ENCODE assay signal across 8 cellular contexts in the genomic region with DNA sequence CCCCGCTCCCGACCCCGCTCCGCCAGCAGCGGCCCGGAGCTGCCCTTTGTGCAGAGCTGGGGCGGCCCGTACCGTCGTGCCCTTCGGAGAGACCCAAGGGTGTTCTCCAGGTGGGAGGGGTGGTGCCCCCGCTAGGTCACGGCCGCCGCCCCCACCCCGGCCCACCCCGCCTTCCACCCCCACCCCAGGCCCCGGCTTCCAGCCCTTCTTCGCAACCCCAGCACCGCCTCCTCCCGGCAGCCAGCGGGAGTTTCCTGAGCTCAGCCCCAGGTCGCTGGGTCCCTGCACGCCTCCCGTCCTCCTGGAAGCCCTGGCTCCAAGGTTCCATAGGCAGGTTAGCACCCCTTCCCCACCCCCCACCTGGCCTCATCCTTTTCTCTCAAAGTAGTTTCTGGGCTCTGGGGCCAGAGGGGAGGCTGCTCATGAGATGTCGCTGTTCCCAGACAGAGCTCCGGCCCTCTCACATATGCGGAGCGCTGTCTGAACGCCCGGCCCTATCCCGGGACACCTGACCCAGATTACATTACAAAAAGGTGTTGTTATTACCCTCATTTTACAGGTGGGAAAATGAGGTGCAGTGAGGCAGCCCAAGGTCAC. TPM values are rescaled to one million over a fixed set of nuclear protein-coding genes. Genes with fewer than 3 reads are reported as not detected.
DNase-seq lines count a peak whose midpoint lies in the region; ATAC-seq and TF ChIP-seq lines count a peak whose summit lies in the region.

No MANE protein-coding gene starts in this region.

- 17 to 32% methylated on average over 17 to 30 of the region's 32 CpGs for WGBS in lung, 2 donors

- H3K9me3 Mint-ChIP-seq in central memory CD8-positive, alpha-beta T cell, result no peaks in the 10 kb centered on the region

- H3K27me3 ChIP-seq in lung (ENCODE audit: control insufficient read depth, insufficient read depth), result no peaks in the 10 kb centered on the region

- H3K27ac Mint-ChIP-seq in central memory CD8-positive, alpha-beta T cell (ENCODE audit: low read depth), result no peak overlapping the region

- peak overlapping the region in 1 of 2 donors; percentile 76 for H3K27ac ChIP-seq in lung (ENCODE audit: low read depth in 1 of 2, low read length in 1 of 2)

- H3K9me3 ChIP-seq in lung (ENCODE audit: control insufficient read depth in 2 of 2, insufficient read depth in 1 of 2, low read length in 1 of 2), result no peaks in the 10 kb centered on the region

- peak; percentile 15 for DNase-seq in activated gamma-delta T cell treated with Interleukin-2 at 50 U/mL for 16 hours
- DNase-seq in activated gamma-delta T cell (lab: John Stamatoyannopoulos, UW), result no peak
- DNase-seq in NCI-H69 (lab: John Stamatoyannopoulos, UW), result peak; percentile 49
- DNase-seq in central memory CD8-positive, alpha-beta T cell (ENCODE audit: low spot score in 2 of 2), result no peak
- DNase-seq in lung (ENCODE audit: low spot score), result peak; percentile 60
- DNase-seq in NCI-H1092 (lab: John Stamatoyannopoulos, UW), result no peak
- DNase-seq in GOT3 (lab: John Stamatoyannopoulos, UW), result no peak

- no peaks in the 10 kb centered on the region for H3K4me1 Mint-ChIP-seq in central memory CD8-positive, alpha-beta T cell

- H3K36me3 ChIP-seq in lung (ENCODE audit: control insufficient read depth in 2 of 2, insufficient read depth in 2 of 2, low read length in 2 of 2), result no peaks in the 10 kb centered on the region

- H3K4me3 ChIP-seq in lung, result no peak overlapping the region

- ATAC-seq in central memory CD8-positive, alpha-beta T cell (replicated peaks; ENCODE audit: extremely low read depth, poor library complexity, severe bottlenecking), result no peak
- ATAC-seq in lung (ENCODE audit: insufficient read depth, low FRiP score) (no peak), HG03354 (IDR thresholded peaks at IDR 0.05; ENCODE audit: poor library complexity, severe bottlenecking, unreplicated experiment) (no peak)

- H3K36me3 Mint-ChIP-seq in central memory CD8-positive, alpha-beta T cell (ENCODE audit: insufficient read depth), result no peaks in the 10 kb centered on the region

- H3K4me3 Mint-ChIP-seq in central memory CD8-positive, alpha-beta T cell, result peak overlapping the region; percentile 70

- H3K27me3 Mint-ChIP-seq in central memory CD8-positive, alpha-beta T cell, result peaks cover 43% of the 10 kb centered on the region

- H3K4me1 ChIP-seq in lung (ENCODE audit: control insufficient read depth in 2 of 2, insufficient read depth in 2 of 2, low read length in 2 of 2), result peaks cover 0 to 5% of the 10 kb centered on the region in 2 donors

- TF ChIP-seq CTCF in lung (IDR thresholded peaks at IDR 0.05; ENCODE audit: control extremely low read depth, extremely low read depth), result no peak

RNA-seq across cellular contexts. Expression of gene FGFR3, which starts 25.2 kb away (rescaled TPM):
- 10 to 100 TPM; 24.8 to 99.3 TPM for total RNA-seq in lung
- 10 to 100 TPM in 1 of 2 donors, 1 to 10 TPM in 1; 8.1 to 20.0 TPM for polyA plus RNA-seq in lung

RNA-seq across cellular contexts. Expression of gene TACC3, which starts 46.5 kb away (rescaled TPM):
- total RNA-seq in lung, result 10 to 100 TPM; 13.8 to 18.7 TPM
- 10 to 100 TPM; 18.3 to 22.1 TPM for polyA plus RNA-seq in lung

RNA-seq across cellular contexts. Expression of gene TMEM129, which starts 46.7 kb away (rescaled TPM):
- 10 to 100 TPM; 16.6 to 45.2 TPM for total RNA-seq in lung
- polyA plus RNA-seq in lung, result 10 to 100 TPM; 36.9 to 38.7 TPM

RNA-seq across cellular contexts. Expression of gene SLBP, which starts 55.7 kb away (rescaled TPM):
- total RNA-seq in lung, result 10 to 100 TPM; 34.9 to 43.2 TPM
- 10 to 100 TPM; 34.9 to 35.0 TPM for polyA plus RNA-seq in lung

Comparison
In these comparisons a context has a peak if more than half of its experiments do, and no peak if none do; other contexts are left out.
1. DNase-seq: peak in activated gamma-delta T cell treated with Interleukin-2 at 50 U/mL for 16 hours (single experiment), NCI-H69 (single experiment) and lung (single experiment); none in activated gamma-delta T cell (single experiment), central memory CD8-positive, alpha-beta T cell (0 of 2), NCI-H1092 (single experiment) and GOT3 (single experiment).